In genomic region chr19:55553217-55554182, GRCh38 we compare ENCODE assay signal across 11 cellular contexts. TPM values are rescaled to one million over a fixed set of nuclear protein-coding genes. Genes with fewer than 3 reads are reported as not detected.
DNase-seq lines count a peak whose midpoint lies in the region; ATAC-seq and TF ChIP-seq lines count a peak whose summit lies in the region.
"Had no signal": no experiment of that assay in that cellular context is flagged by ENCODE, and none has a peak within 500 bp of the region (broad histone marks: within the 10 kb centered on the region; RNA-seq: fewer than 3 reads in every experiment).

No MANE protein-coding gene starts in this region.

- no peaks in the 10 kb centered on the region for H3K27me3 ChIP-seq in GM23338 (ENCODE audit: insufficient read depth)
- H3K27me3 ChIP-seq in CD4-positive, alpha-beta memory T cell (ENCODE audit: insufficient read depth, low read length), result no peaks in the 10 kb centered on the region
- H3K27me3 ChIP-seq: vagina had no signal

- H3K4me3 ChIP-seq in GM23338, result no peak overlapping the region
- H3K4me3 ChIP-seq in CD4-positive, alpha-beta memory T cell (ENCODE audit: low read length in 2 of 2), result no peak overlapping the region
- H3K4me3 ChIP-seq: vagina had no signal

- H3K79me2 ChIP-seq in GM23338 (replicated peaks; ENCODE audit: insufficient read depth), result no peaks in the 10 kb centered on the region

- peaks cover 34% of the 10 kb centered on the region for H3K4me1 Mint-ChIP-seq in GM23338
- H3K4me1 Mint-ChIP-seq in CD4-positive, alpha-beta memory T cell, result no peaks in the 10 kb centered on the region

- H3K9me3 Mint-ChIP-seq in GM23338, result no peaks in the 10 kb centered on the region
- no peaks in the 10 kb centered on the region for H3K9me3 Mint-ChIP-seq in CD4-positive, alpha-beta memory T cell

- no peaks in the 10 kb centered on the region for H3K9me3 ChIP-seq in CD4-positive, alpha-beta memory T cell (ENCODE audit: control insufficient read depth in 1 of 2, low read length in 2 of 2)
- H3K9me3 ChIP-seq: vagina had no signal

- peak overlapping the region; percentile 31; the same call in 1 of the 2 replicates for H3K4me2 ChIP-seq in GM23338

- no peak for TF ChIP-seq CTCF in GM23338 (conservative IDR thresholded peaks at IDR 0.05; ENCODE audit: low read depth in 2 of 2)

- H3K36me3 ChIP-seq in GM23338 (ENCODE audit: insufficient read depth), result no peaks in the 10 kb centered on the region
- H3K36me3 ChIP-seq in CD4-positive, alpha-beta memory T cell (ENCODE audit: insufficient read depth, low read length), result no peaks in the 10 kb centered on the region
- H3K36me3 ChIP-seq: vagina had no signal

- H3K27ac ChIP-seq in GM23338 (ENCODE audit: low read depth), result no peak overlapping the region
- H3K27ac ChIP-seq in CD4-positive, alpha-beta memory T cell (ENCODE audit: low read depth, low read length), result no peak overlapping the region
- H3K27ac ChIP-seq: vagina had no signal

- H3K4me1 ChIP-seq in GM23338 (ENCODE audit: insufficient read depth), result peaks cover 17% of the 10 kb centered on the region
- no peaks in the 10 kb centered on the region for H3K4me1 ChIP-seq in CD4-positive, alpha-beta memory T cell (ENCODE audit: insufficient read depth, low read length)
- H3K4me1 ChIP-seq: vagina had no signal

- ATAC-seq in GM23338, result no peak

- H4K20me1 ChIP-seq in GM23338 (replicated peaks; ENCODE audit: insufficient read depth), result no peaks in the 10 kb centered on the region

- peaks cover 21% of the 10 kb centered on the region for H3K27me3 Mint-ChIP-seq in GM23338 (ENCODE audit: insufficient read depth, low read depth, poor library complexity)
- H3K27me3 Mint-ChIP-seq in CD4-positive, alpha-beta memory T cell, result peaks cover 9 to 14% of the 10 kb centered on the region in 2 donors

- peak overlapping the region; percentile 93 for H2AFZ ChIP-seq in GM23338

- H3K4me3 Mint-ChIP-seq in GM23338, result peak overlapping the region; percentile 25; the same call in 1 of the 3 replicates
- H3K4me3 Mint-ChIP-seq in CD4-positive, alpha-beta memory T cell, result no peak overlapping the region

- intact Hi-C loops in CD4-positive, alpha-beta memory T cell (cut with micrococcal nuclease), result no loop called here

- H3K9me2 ChIP-seq in GM23338 (ENCODE audit: insufficient read depth), result no peaks in the 10 kb centered on the region

- CTCF ChIA-PET in CD4-positive, alpha-beta memory T cell (lab: Charles Lee; ENCODE audit: partially characterized antibody), result interaction anchor here (0.5 kb wide), 1 partner anchor 412 kb away, joined by 4 read pairs; no protein-coding TSS in a partner anchor

- no peaks in the 10 kb centered on the region; the same call in 1 of the 2 replicates for H3F3A ChIP-seq in GM23338 (replicated peaks; ENCODE audit: low read depth)

- no peaks in the 10 kb centered on the region for H3K36me3 Mint-ChIP-seq in GM23338 (ENCODE audit: low read depth)
- H3K36me3 Mint-ChIP-seq in CD4-positive, alpha-beta memory T cell, result no peaks in the 10 kb centered on the region

- POLR2A ChIA-PET in CD4-positive, alpha-beta memory T cell (lab: Charles Lee; ENCODE audit: partially characterized antibody), result no interaction called here

- H3K27ac Mint-ChIP-seq in GM23338, result no peak overlapping the region
- no peak overlapping the region for H3K27ac Mint-ChIP-seq in CD4-positive, alpha-beta memory T cell

- DNase-seq in GM23338 (ENCODE audit: low spot score), result no peak
- DNase-seq in iPS-NIHi11 (ENCODE audit: low spot score), result peak; percentile 16
- DNase-seq in activated CD4-positive, CD25-positive, alpha-beta regulatory T cell (lab: John Stamatoyannopoulos, UW), result no peak
- no peak for DNase-seq in CD4-positive, alpha-beta memory T cell
- DNase-seq: activated CD4-positive, alpha-beta T cell treated with anti-CD3 and anti-CD28 coated beads for 48 hours; cortex of kidney; NCI-H774; stimulated activated CD4-positive, alpha-beta T cell treated with anti-CD3 and anti-CD28 coated beads, Interleukin-12 subunit alpha, Interleukin-12 subunit beta, amount 100 ng/mL, for 4 hours had no signal

TF ChIP-seq in GM23338, 12 proteins besides CTCF, POLR2A, EP300 and RAD21 (continues in another document):
- TF ChIP-seq ETS1 (IDR thresholded peaks at IDR 0.05) (no peak), NANOG (IDR thresholded peaks at IDR 0.05; ENCODE audit: borderline replicate concordance) (no peak), EZH2phosphoT487 (IDR thresholded peaks at IDR 0.05; ENCODE audit: unreplicated experiment) (no peak), ZNF114 (CRISPR knock-in tag; IDR thresholded peaks at IDR 0.05) (no peak), REST (IDR thresholded peaks at IDR 0.05; ENCODE audit: unreplicated experiment) (no peak)

RNA-seq across cellular contexts. Expression of gene SBK3, which starts 8.2 kb away (rescaled TPM):
- 0.23 and 0.94 TPM in 2 replicates for total RNA-seq in GM23338 (2014; rRNA removed; shearing (Covaris generic))
- 0.27 and 0.80 TPM in 2 replicates for polyA plus RNA-seq in GM23338 (2016; fragmentation: Nextera tagmentation; extraction: Ambion mirVana)
- not detected for total RNA-seq in CD4-positive, alpha-beta memory T cell
- not detected for polyA plus RNA-seq in CD4-positive, alpha-beta memory T cell
- total RNA-seq: vagina had no signal
- polyA plus RNA-seq: neural cell had no signal

RNA-seq across cellular contexts. Expression of gene SBK2, which starts 16.6 kb away (rescaled TPM):
- total RNA-seq in GM23338 (2014; rRNA removed; shearing (Covaris generic)), result 2.0 and 3.5 TPM in 2 replicates
- 0.82 and 1.1 TPM in 2 replicates for polyA plus RNA-seq in GM23338 (2016; fragmentation: Nextera tagmentation; extraction: Ambion mirVana)
- not detected for total RNA-seq in CD4-positive, alpha-beta memory T cell
- not detected for polyA plus RNA-seq in CD4-positive, alpha-beta memory T cell
- total RNA-seq: vagina had no signal
- polyA plus RNA-seq: BJ, neural cell had no signal

RNA-seq across cellular contexts. Expression of gene ZNF579, which starts 27.1 kb away (rescaled TPM):
- 8.4 and 12.2 TPM in 2 replicates for total RNA-seq in GM23338 (2014; rRNA removed; shearing (Covaris generic))
- 7.3 and 8.6 TPM in 2 replicates for polyA plus RNA-seq in GM23338 (2016; fragmentation: Nextera tagmentation; extraction: Ambion mirVana)
- total RNA-seq in CD4-positive, alpha-beta memory T cell, result 1 to 10 TPM; 8.0 to 9.6 TPM
- polyA plus RNA-seq in CD4-positive, alpha-beta memory T cell, result under 1 TPM in 1 of 2 donors, not detected in 1; 0.62 TPM

RNA-seq across cellular contexts. Expression of gene FIZ1, which starts 45.8 kb away (rescaled TPM):
- total RNA-seq in GM23338 (2014; rRNA removed; shearing (Covaris generic)), result 10.1 and 12.6 TPM in 2 replicates
- polyA plus RNA-seq in GM23338 (2016; fragmentation: Nextera tagmentation; extraction: Ambion mirVana), result 5.3 and 5.4 TPM in 2 replicates
- total RNA-seq in CD4-positive, alpha-beta memory T cell, result 10 to 100 TPM; 20.8 to 26.4 TPM
- polyA plus RNA-seq in CD4-positive, alpha-beta memory T cell, result 1 to 10 TPM in 1 of 2 donors, under 1 TPM in 1; 0.99 to 5.3 TPM

RNA-seq across cellular contexts. Expression of gene ZNF524, which starts 46.6 kb away (rescaled TPM):
- 8.3 and 16.5 TPM in 2 replicates for total RNA-seq in GM23338 (2014; rRNA removed; shearing (Covaris generic))
- 5.7 and 6.0 TPM in 2 replicates for polyA plus RNA-seq in GM23338 (2016; fragmentation: Nextera tagmentation; extraction: Ambion mirVana)
- 10 to 100 TPM; 31.2 to 34.0 TPM for total RNA-seq in CD4-positive, alpha-beta memory T cell
- 10 to 100 TPM; 26.2 to 40.1 TPM for polyA plus RNA-seq in CD4-positive, alpha-beta memory T cell
